1 cellular context compared by ENCODE assay signal in genomic region chr7:7609330-7609729, GRCh38.
TF ChIP-seq lines count a peak whose summit lies in the region.

No MANE protein-coding gene starts in this region.

TF ChIP-seq in H1, 55 proteins besides CTCF, POLR2A, EP300 and RAD21:
- TF ChIP-seq E2F6 (IDR thresholded peaks at IDR 0.05) = no peak
- TF ChIP-seq RBBP5 (IDR thresholded peaks at IDR 0.05; ENCODE audit: borderline replicate concordance, low read depth, low read length) = no peak
- 0 out of 2 replicates have a peak, but pooled peaks have one; percentile 11 for TF ChIP-seq CEBPB (IDR thresholded peaks at IDR 0.05; ENCODE audit: low read depth, low read length)
